In the genomic region with DNA sequence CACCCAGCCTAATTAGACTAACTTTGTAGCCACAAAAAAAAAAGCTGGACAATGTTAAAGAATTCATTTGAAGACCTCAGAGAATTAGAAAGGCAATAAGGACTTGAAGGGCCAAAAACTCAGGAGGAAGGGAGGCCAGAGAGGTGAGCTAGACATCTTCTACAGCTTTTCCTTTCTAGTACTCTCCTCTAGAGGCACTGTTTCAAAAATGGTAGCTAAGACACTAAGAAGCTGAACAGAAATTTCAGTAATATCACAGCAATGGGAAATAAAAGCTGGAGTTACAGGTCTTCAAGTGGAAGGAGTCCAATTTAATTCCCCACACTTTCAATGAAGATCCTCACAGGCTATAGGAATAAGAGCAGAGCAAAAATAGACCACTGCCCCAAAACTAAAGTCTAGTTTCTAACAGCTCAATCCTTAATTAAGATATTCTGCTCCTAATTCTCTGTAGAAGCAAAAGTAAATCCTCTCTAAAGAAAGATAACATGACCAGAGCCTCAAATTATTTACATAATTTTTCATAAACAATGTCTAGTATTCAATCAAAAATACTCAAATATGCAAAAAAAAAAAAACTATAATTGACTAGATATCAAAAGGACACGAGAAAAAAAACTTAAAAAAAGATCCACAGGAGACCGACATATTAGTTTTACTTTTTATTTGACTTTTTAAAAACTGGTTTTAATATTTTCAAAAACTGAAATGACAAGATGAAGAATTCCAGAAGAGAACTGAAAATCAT, we compare ENCODE assay signal across 14 cellular contexts.
A peak's percentile ranks its signal among the peaks of the same experiment; 100 is the strongest.
DNase-seq lines count a peak whose midpoint lies in the region; TF ChIP-seq lines count a peak whose summit lies in the region.
"Had no signal": no experiment of that assay in that cellular context is flagged by ENCODE, and none has a peak within 500 bp of the region (broad histone marks: within the 10 kb centered on the region; RNA-seq: fewer than 3 reads in every experiment).

No MANE protein-coding gene starts in this region.

- H3K79me2 ChIP-seq in PC-9 (ENCODE audit: low read depth), result no peaks in the 10 kb centered on the region

- H3K36me3 ChIP-seq in PC-9 (ENCODE audit: low read depth), result no peaks in the 10 kb centered on the region

- no TSS peak for BruUV-seq in PC-9 (replicated peaks; lab: Mats Ljungman, UMichigan)

- no peaks in the 10 kb centered on the region for H3K4me1 ChIP-seq in PC-9 (replicated peaks; ENCODE audit: insufficient read depth)

- no peaks in the 10 kb centered on the region for H3K9me2 ChIP-seq in PC-9 (ENCODE audit: insufficient read depth)

- DNase-seq in ACHN (peak; percentile 2), GM12865 (ENCODE audit: low read depth) (peak; percentile 2), PC-9 (no peak), fibroblast of villous mesenchyme (ENCODE audit: low read depth) (no peak), CD1c-positive myeloid dendritic cell (ENCODE audit: extremely low spot score) (no peak), ecto neural progenitor cell (ENCODE audit: low spot score) (no peak), GOT3 (lab: John Stamatoyannopoulos, UW) (no peak), midbrain (lab: John Stamatoyannopoulos, UW) (no peak)
- DNase-seq: activated CD4-positive, alpha-beta T cell treated with anti-CD3 and anti-CD28 coated beads, Interleukin-2, amount 10 ng/mL, durations not matched to agents 24 days and 14 days; C1 segment of cervical spinal cord; HCEC 1CT; kidney glomerular epithelial cell; NCI-H2227 treated with DMSO at 0.1 percent for 48 hours had no signal

- no peaks in the 10 kb centered on the region for H3K27me3 ChIP-seq in PC-9 (ENCODE audit: insufficient read depth, low read depth)

- POLR2A ChIA-PET in PC-9 (lab: Charles Lee; ENCODE audit: unreplicated experiment), result no interaction called here

- H3F3A ChIP-seq in PC-9 (ENCODE audit: insufficient read depth, low read depth), result no peaks in the 10 kb centered on the region

- H4K20me1 ChIP-seq in PC-9 (ENCODE audit: insufficient read depth), result no peaks in the 10 kb centered on the region

- H3K4me2 ChIP-seq in PC-9, result no peak overlapping the region

- peak; percentile 12 for TF ChIP-seq CTCF in GM12865 (IDR thresholded peaks at IDR 0.05; ENCODE audit: insufficient read depth, low read depth, low read length, missing control alignments)
- TF ChIP-seq CTCF in PC-9 (conservative IDR thresholded peaks at IDR 0.05), result 0 out of 2 replicates have a peak, but pooled peaks have one; percentile 19
- TF ChIP-seq CTCF in fibroblast of villous mesenchyme (IDR thresholded peaks at IDR 0.05; ENCODE audit: insufficient read depth, low read depth, low read length), result peak; percentile 40

- in situ Hi-C loops in ACHN (cut with HindIII; ENCODE audit: low pct_ligation_motif_present, low pct_unique_long_range_greater_than_20kb, low sequenced_read_pairs), result no loop called here

- no peaks in the 10 kb centered on the region for H3K9me3 ChIP-seq in PC-9 (ENCODE audit: insufficient read depth, low read depth)

- intact Hi-C loops in PC-9 (cut with micrococcal nuclease; ENCODE audit: unreplicated experiment), result no loop called here

- H2AFZ ChIP-seq in PC-9, result no peak overlapping the region

- no peak overlapping the region for H3K4me3 ChIP-seq in GM12865 (ENCODE audit: low read depth, low read length)
- H3K4me3 ChIP-seq in PC-9, result no peak overlapping the region
- no peak overlapping the region for H3K4me3 ChIP-seq in fibroblast of villous mesenchyme (ENCODE audit: low read depth, low read length)
- H3K4me3 ChIP-seq: SK-N-MC had no signal

- no peak overlapping the region for H3K27ac ChIP-seq in PC-9
- H3K27ac ChIP-seq: SK-N-MC had no signal

- CTCF ChIA-PET in PC-9 (lab: Charles Lee), result interaction anchor here (0.6 kb wide), 1 partner anchor 11 kb away, joined by 3 read pairs; no protein-coding TSS in a partner anchor

Comparison
In these comparisons a context has a peak if more than half of its experiments do, and no peak if none do; other contexts are left out.
1. DNase-seq: peak in ACHN (single experiment) and GM12865 (single experiment); none in PC-9 (0 of 2), fibroblast of villous mesenchyme (single experiment), CD1c-positive myeloid dendritic cell (single experiment), ecto neural progenitor cell (single experiment), GOT3 (single experiment) and midbrain (single experiment).
2. Peak in every context shown above with its lines, with median percentiles within 50 percentile points of each other: CTCF ChIP-seq.